In the genomic region with DNA sequence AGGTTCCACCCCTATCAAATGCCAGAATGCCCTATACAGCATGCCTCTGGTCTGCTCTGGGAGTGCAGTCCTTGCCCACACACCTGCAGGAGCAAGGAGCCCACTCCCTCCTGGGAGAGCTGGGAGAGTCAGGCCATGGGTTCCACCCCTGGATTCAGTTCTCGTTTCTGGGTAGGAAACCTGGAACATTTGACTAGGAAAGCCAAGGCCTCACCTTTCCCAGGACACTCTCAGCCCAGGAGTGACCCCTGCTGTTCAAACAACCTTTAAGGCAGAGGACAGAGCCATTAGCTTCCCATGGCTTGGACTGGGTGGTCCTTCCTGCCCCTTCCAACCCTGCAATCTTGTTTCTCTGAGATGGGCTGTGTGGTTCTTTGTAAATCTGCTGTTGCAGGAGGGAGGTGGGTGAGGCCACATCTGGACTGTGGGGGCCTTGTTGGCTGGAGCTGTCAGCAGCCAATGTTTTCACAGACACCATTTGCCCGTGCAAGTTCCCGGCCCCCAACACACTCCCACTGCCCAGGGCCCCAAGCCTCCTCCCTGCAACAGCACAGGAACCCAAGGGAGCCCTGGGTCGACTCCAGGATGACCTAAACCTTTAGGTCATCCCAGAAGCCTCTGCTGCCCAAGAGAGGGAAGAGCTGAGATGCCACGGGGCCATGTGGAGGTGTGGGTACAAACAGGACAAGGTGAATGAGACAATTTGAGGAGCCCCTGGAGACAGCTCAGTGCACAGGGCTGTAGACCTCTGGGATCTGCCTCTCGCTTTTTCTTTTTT, we compare ENCODE assay signal across 8 cellular contexts.
DNase-seq lines count a peak whose midpoint lies in the region; ATAC-seq and TF ChIP-seq lines count a peak whose summit lies in the region.

No MANE protein-coding gene starts in this region.

- no peaks in the 10 kb centered on the region for H3K36me3 ChIP-seq in mucosa of descending colon (ENCODE audit: low read depth)

- DNase-seq in AG09319 (ENCODE audit: extremely low read depth, low read depth) (peak; percentile 15), NCI-H1092 treated with DMSO at 0.1 percent for 48 hours (lab: John Stamatoyannopoulos, UW) (peak; percentile 2), epithelial cell of esophagus (ENCODE audit: low read depth) (peak; percentile 18), mucosa of descending colon (peak in 2 of 3 donors; percentile 43 to 69), dedifferentiated amniotic fluid mesenchymal stem cell (ENCODE audit: extremely low spot score) (no peak), mesenteric fat pad (ENCODE audit: low spot score) (no peak)

- intact Hi-C loops in mucosa of descending colon (cut with DNase I, micrococcal nuclease) = loop anchor here in 1 of 2 donors (5.0 kb wide), 1 partner anchor 234 kb away; the partner anchor contains the start of gene EFNB1

- H3K9me3 ChIP-seq in mucosa of descending colon = no peaks in the 10 kb centered on the region

- ATAC-seq in mucosa of descending colon (peak; percentile 74), GM19395 (IDR thresholded peaks at IDR 0.05; ENCODE audit: unreplicated experiment) (no peak)
- ATAC-seq in activated CD4-positive, CD25-positive, alpha-beta regulatory T cell treated with anti-CD3 and anti-CD28 coated beads, Interleukin-2, amount 50 U/mL, for 24 hours = no peak

- H3K4me1 ChIP-seq in mucosa of descending colon (ENCODE audit: low read depth) = no peaks in the 10 kb centered on the region

- TF ChIP-seq CTCF in AG09319 (IDR thresholded peaks at IDR 0.05; ENCODE audit: low read depth, low read length) (peak; percentile 41), epithelial cell of esophagus (IDR thresholded peaks at IDR 0.05; ENCODE audit: insufficient read depth, low read depth, low read length, missing control alignments) (peak; percentile 19), mucosa of descending colon (IDR thresholded peaks at IDR 0.05) (no peak)

- H3K4me3 ChIP-seq in epithelial cell of esophagus (ENCODE audit: low read length) (no peak overlapping the region), mucosa of descending colon (no peak overlapping the region)

Comparison
In these comparisons a context has a peak if more than half of its experiments do, and no peak if none do; other contexts are left out.
1. DNase-seq: peak in AG09319 (single experiment), NCI-H1092 treated with DMSO at 0.1 percent for 48 hours (single experiment), epithelial cell of esophagus (single experiment) and mucosa of descending colon (2 of 3); none in dedifferentiated amniotic fluid mesenchymal stem cell (single experiment) and mesenteric fat pad (single experiment).